29 cellular contexts compared by ENCODE assay signal in genomic region chr19:33825556-33825955, GRCh38.
"Had no signal": no experiment of that assay in that cellular context is flagged by ENCODE, and none has a peak within 500 bp of the region (broad histone marks: within the 10 kb centered on the region; RNA-seq: fewer than 3 reads in every experiment).

No MANE protein-coding gene starts in this region.

- H3K9me3 ChIP-seq: ascending aorta, breast epithelium, esophagus squamous epithelium had no signal

- H3K4me1 ChIP-seq: breast epithelium had no signal

- H3K9me3 Mint-ChIP-seq: activated CD4-positive, alpha-beta memory T cell treated with anti-CD3 and anti-CD28 coated beads for 36 hours; activated CD4-positive, alpha-beta T cell treated with anti-CD3 and anti-CD28 coated beads, Interleukin-2, amount 10 ng/mL, durations not matched to agents 24 days and 14 days; activated naive CD4-positive, alpha-beta T cell treated with anti-CD3 and anti-CD28 coated beads, Interleukin-2, amount 10 ng/mL, durations not matched to agents 7 days and 5 days; activated naive CD4-positive, alpha-beta T cell treated with anti-CD3 and anti-CD28 coated beads, Interleukin-2, amount 50 U/mL, for 72 hours; activated naive CD8-positive, alpha-beta T cell treated with anti-CD3 and anti-CD28 coated beads, Interleukin-2, amount 10 ng/mL, durations not matched to agents 7 days and 5 days; activated T-cell treated with anti-CD3 and anti-CD28 coated beads, Interleukin-2, amount 50 U/mL, for 24 hours; activated T-cell treated with anti-CD3 and anti-CD28 coated beads, Interleukin-2, amount 50 U/mL, for 72 hours; dendritic cell treated with granulocyte-macrophage colony-stimulating factor and Interleukin-4, amounts not matched to agents 40 ng/mL and 50 ng/mL, for 4 days; effector memory CD8-positive, alpha-beta T cell had no signal

- H3K27me3 ChIP-seq: ascending aorta, breast epithelium, cardiac muscle cell, esophagus squamous epithelium had no signal

- H3K36me3 ChIP-seq: ascending aorta, breast epithelium, cardiac muscle cell, esophagus squamous epithelium had no signal

- DNase-seq: activated CD4-positive, alpha-beta memory T cell treated with anti-CD3 and anti-CD28 coated beads for 36 hours; activated CD4-positive, alpha-beta T cell treated with anti-CD3 and anti-CD28 coated beads for 36 hours; activated CD4-positive, alpha-beta T cell treated with anti-CD3 and anti-CD28 coated beads, Interleukin-2, amount 10 ng/mL, durations not matched to agents 24 days and 14 days; activated CD4-positive, CD25-positive, alpha-beta regulatory T cell; activated CD4-positive, CD25-positive, alpha-beta regulatory T cell treated with anti-CD3 and anti-CD28 coated beads, Interleukin-2, amount 50 U/mL, for 72 hours; activated CD8-positive, alpha-beta T cell treated with anti-CD3 and anti-CD28 coated beads, Interleukin-2, amount 10 ng/mL, durations not matched to agents 7 days and 5 days; activated gamma-delta T cell; activated naive CD4-positive, alpha-beta T cell; activated naive CD4-positive, alpha-beta T cell treated with anti-CD3 and anti-CD28 coated beads, Interleukin-2, amount 10 ng/mL, durations not matched to agents 7 days and 5 days; activated naive CD8-positive, alpha-beta T cell treated with anti-CD3 and anti-CD28 coated beads, Interleukin-2, amount 10 ng/mL, durations not matched to agents 7 days and 5 days; activated T-cell treated with anti-CD3 and anti-CD28 coated beads for 4 hours; activated T-cell treated with anti-CD3 and anti-CD28 coated beads, Interleukin-2, amount 50 U/mL, for 24 hours; activated T-cell treated with anti-CD3 and anti-CD28 coated beads, Interleukin-2, amount 50 U/mL, for 72 hours; central memory CD4-positive, alpha-beta T cell; cerebellar nuclear complex; effector CD4-positive, alpha-beta T cell; effector memory CD8-positive, alpha-beta T cell; esophagus squamous epithelium; foreskin melanocyte; T-helper 2 cell had no signal

- H3K27ac ChIP-seq: ascending aorta, breast epithelium, cardiac muscle cell, coronary artery, dorsolateral prefrontal cortex, epithelial cell of prostate, esophagus squamous epithelium had no signal

- H3K4me3 Mint-ChIP-seq: activated CD4-positive, alpha-beta memory T cell treated with anti-CD3 and anti-CD28 coated beads for 36 hours; activated CD4-positive, alpha-beta T cell treated with anti-CD3 and anti-CD28 coated beads for 36 hours; activated CD4-positive, alpha-beta T cell treated with anti-CD3 and anti-CD28 coated beads, Interleukin-2, amount 10 ng/mL, durations not matched to agents 24 days and 14 days; activated CD8-positive, alpha-beta T cell treated with anti-CD3 and anti-CD28 coated beads, Interleukin-2, amount 10 ng/mL, durations not matched to agents 7 days and 5 days; activated naive CD4-positive, alpha-beta T cell treated with anti-CD3 and anti-CD28 coated beads, Interleukin-2, amount 10 ng/mL, durations not matched to agents 7 days and 5 days; activated naive CD8-positive, alpha-beta T cell treated with anti-CD3 and anti-CD28 coated beads, Interleukin-2, amount 10 ng/mL, durations not matched to agents 7 days and 5 days; activated T-cell treated with anti-CD3 and anti-CD28 coated beads, Interleukin-2, amount 50 U/mL, for 24 hours; activated T-cell treated with anti-CD3 and anti-CD28 coated beads, Interleukin-2, amount 50 U/mL, for 72 hours; brain; dendritic cell treated with granulocyte-macrophage colony-stimulating factor and Interleukin-4, amounts not matched to agents 40 ng/mL and 50 ng/mL, for 4 days; effector memory CD8-positive, alpha-beta T cell had no signal

- H3K27ac Mint-ChIP-seq: activated CD4-positive, alpha-beta memory T cell treated with anti-CD3 and anti-CD28 coated beads for 36 hours; activated CD4-positive, alpha-beta T cell treated with anti-CD3 and anti-CD28 coated beads for 36 hours; activated CD4-positive, alpha-beta T cell treated with anti-CD3 and anti-CD28 coated beads, Interleukin-2, amount 10 ng/mL, durations not matched to agents 24 days and 14 days; activated CD8-positive, alpha-beta T cell treated with anti-CD3 and anti-CD28 coated beads, Interleukin-2, amount 10 ng/mL, durations not matched to agents 7 days and 5 days; activated naive CD4-positive, alpha-beta T cell treated with anti-CD3 and anti-CD28 coated beads, Interleukin-2, amount 10 ng/mL, durations not matched to agents 7 days and 5 days; activated naive CD4-positive, alpha-beta T cell treated with anti-CD3 and anti-CD28 coated beads, Interleukin-2, amount 50 U/mL, for 72 hours; activated naive CD8-positive, alpha-beta T cell treated with anti-CD3 and anti-CD28 coated beads, Interleukin-2, amount 10 ng/mL, durations not matched to agents 7 days and 5 days; activated T-cell treated with anti-CD3 and anti-CD28 coated beads, Interleukin-2, amount 50 U/mL, for 24 hours; activated T-cell treated with anti-CD3 and anti-CD28 coated beads, Interleukin-2, amount 50 U/mL, for 72 hours; brain; dendritic cell treated with granulocyte-macrophage colony-stimulating factor and Interleukin-4, amounts not matched to agents 40 ng/mL and 50 ng/mL, for 4 days; effector memory CD8-positive, alpha-beta T cell had no signal

- H3K4me3 ChIP-seq: ascending aorta, breast epithelium, cardiac muscle cell, coronary artery, dorsolateral prefrontal cortex, esophagus squamous epithelium had no signal

- ATAC-seq: activated CD4-positive, alpha-beta T cell treated with anti-CD3 and anti-CD28 coated beads for 36 hours; activated CD8-positive, alpha-beta T cell treated with anti-CD3 and anti-CD28 coated beads, Interleukin-2, amount 10 ng/mL, durations not matched to agents 7 days and 5 days; activated naive CD4-positive, alpha-beta T cell treated with anti-CD3 and anti-CD28 coated beads, Interleukin-2, amount 50 U/mL, for 72 hours; activated T-cell treated with anti-CD3 and anti-CD28 coated beads, Interleukin-2, amount 50 U/mL, for 72 hours; effector memory CD8-positive, alpha-beta T cell had no signal

- H3K36me3 Mint-ChIP-seq: activated CD4-positive, alpha-beta memory T cell treated with anti-CD3 and anti-CD28 coated beads for 36 hours; activated naive CD4-positive, alpha-beta T cell treated with anti-CD3 and anti-CD28 coated beads, Interleukin-2, amount 10 ng/mL, durations not matched to agents 7 days and 5 days; activated naive CD4-positive, alpha-beta T cell treated with anti-CD3 and anti-CD28 coated beads, Interleukin-2, amount 50 U/mL, for 72 hours; activated naive CD8-positive, alpha-beta T cell treated with anti-CD3 and anti-CD28 coated beads, Interleukin-2, amount 10 ng/mL, durations not matched to agents 7 days and 5 days; brain had no signal
